Comparison of ENCODE assay signal across 8 cellular contexts in the genomic region with DNA sequence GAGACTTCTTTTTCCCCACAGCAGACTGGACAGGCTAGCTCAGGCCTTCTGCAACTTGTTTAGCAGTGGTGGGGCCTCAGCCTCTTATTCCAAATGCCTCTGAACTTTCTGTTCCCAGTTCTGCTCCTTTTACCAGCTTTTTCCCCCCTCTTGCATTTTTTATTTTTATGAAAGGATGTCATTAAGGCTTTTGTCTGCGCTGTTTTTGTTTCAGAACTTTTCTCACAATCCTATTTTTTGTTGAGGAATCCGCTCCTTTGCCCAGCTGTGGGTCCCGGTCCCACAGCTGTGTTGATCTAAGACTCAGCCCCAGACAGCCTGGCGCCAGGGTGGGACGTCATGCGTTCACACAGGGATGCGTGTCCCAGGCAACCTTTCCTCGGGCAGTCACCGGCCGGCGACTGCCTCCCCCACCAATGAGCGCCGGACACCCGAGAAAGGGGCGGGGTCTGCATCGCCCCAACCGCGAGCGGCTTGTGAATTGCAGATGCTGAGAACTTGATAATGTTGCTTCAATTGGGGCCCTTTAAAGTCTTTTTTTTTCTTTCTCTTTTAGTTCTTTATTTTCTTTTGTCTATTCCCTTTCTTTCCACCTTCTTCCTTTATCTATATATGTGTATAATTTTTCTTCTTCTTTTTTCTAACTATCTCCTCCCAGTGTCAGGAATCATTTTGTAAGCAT. TPM values are rescaled to one million over a fixed set of nuclear protein-coding genes. Genes with fewer than 3 reads are reported as not detected.
DNase-seq lines count a peak whose midpoint lies in the region; ATAC-seq and TF ChIP-seq lines count a peak whose summit lies in the region.

No MANE protein-coding gene starts in this region.

- CTCF ChIA-PET in AG04449 (lab: Yijun Ruan, JAX) = interaction anchor here (1.0 to 40.3 kb wide), 3 partner anchors 15 to 75 kb away, joined by 3 to 1485 read pairs (median 3); no protein-coding TSS in a partner anchor

- H3K27me3 Mint-ChIP-seq in activated T-cell treated with anti-CD3 and anti-CD28 coated beads, Interleukin-2, amount 50 U/mL, for 24 hours = peaks cover 6% of the 10 kb centered on the region
- H3K27me3 Mint-ChIP-seq in natural killer cell treated with Interleukin-12 subunit alpha and Interleukin-12 subunit beta and Interleukin-15 and Interleukin-18, amount 100 ng/mL, for 72 hours = peaks cover 47 to 71% of the 10 kb centered on the region in 2 donors

- ATAC-seq in natural killer cell treated with Interleukin-12 subunit alpha and Interleukin-12 subunit beta and Interleukin-15 and Interleukin-18, amount 100 ng/mL, for 72 hours = peak; percentile 37 to 61
- ATAC-seq in HG03280 (IDR thresholded peaks at IDR 0.05; ENCODE audit: unreplicated experiment) = no peak

- H3K4me3 ChIP-seq in AG04449 (ENCODE audit: low read depth, low read length) (peak overlapping the region; percentile 24), foreskin fibroblast (ENCODE audit: low read depth in 1 of 2, low read length in 2 of 2) (peak overlapping the region; percentile 1 to 19)

- peak; percentile 84 for DNase-seq in AG04449 (ENCODE audit: low read depth, low spot score)
- DNase-seq in GM19238 (ENCODE audit: insufficient read length, low spot score) = peak; percentile 68
- peak; percentile 98 for DNase-seq in NCI-H2196 (lab: John Stamatoyannopoulos, UW; ENCODE audit: unreplicated experiment)
- no peak for DNase-seq in activated T-cell treated with anti-CD3 and anti-CD28 coated beads, Interleukin-2, amount 50 U/mL, for 24 hours
- DNase-seq in foreskin fibroblast = peak; percentile 98 to 99
- DNase-seq in natural killer cell treated with Interleukin-12 subunit alpha and Interleukin-12 subunit beta and Interleukin-15 and Interleukin-18, amount 100 ng/mL, for 72 hours (ENCODE audit: low spot score) = no peak
- DNase-seq in activated effector memory CD4-positive, alpha-beta T cell treated with Interleukin-2 at 50 U/mL for 16 hours = no peak

- H3K4me3 Mint-ChIP-seq in activated T-cell treated with anti-CD3 and anti-CD28 coated beads, Interleukin-2, amount 50 U/mL, for 24 hours = peak overlapping the region; percentile 1
- no peak overlapping the region for H3K4me3 Mint-ChIP-seq in natural killer cell treated with Interleukin-12 subunit alpha and Interleukin-12 subunit beta and Interleukin-15 and Interleukin-18, amount 100 ng/mL, for 72 hours

- peaks cover 47% of the 10 kb centered on the region for H3K4me1 Mint-ChIP-seq in activated T-cell treated with anti-CD3 and anti-CD28 coated beads, Interleukin-2, amount 50 U/mL, for 24 hours (ENCODE audit: low read depth)
- peaks cover 34 to 40% of the 10 kb centered on the region in 2 donors for H3K4me1 Mint-ChIP-seq in natural killer cell treated with Interleukin-12 subunit alpha and Interleukin-12 subunit beta and Interleukin-15 and Interleukin-18, amount 100 ng/mL, for 72 hours (ENCODE audit: low read depth in 2 of 2)

- no peak overlapping the region for H3K27ac Mint-ChIP-seq in activated T-cell treated with anti-CD3 and anti-CD28 coated beads, Interleukin-2, amount 50 U/mL, for 24 hours
- H3K27ac Mint-ChIP-seq in natural killer cell treated with Interleukin-12 subunit alpha and Interleukin-12 subunit beta and Interleukin-15 and Interleukin-18, amount 100 ng/mL, for 72 hours = no peak overlapping the region

- H3K36me3 Mint-ChIP-seq in activated T-cell treated with anti-CD3 and anti-CD28 coated beads, Interleukin-2, amount 50 U/mL, for 24 hours (ENCODE audit: low read depth) = peaks cover 16% of the 10 kb centered on the region
- no peaks in the 10 kb centered on the region for H3K36me3 Mint-ChIP-seq in natural killer cell treated with Interleukin-12 subunit alpha and Interleukin-12 subunit beta and Interleukin-15 and Interleukin-18, amount 100 ng/mL, for 72 hours

- TF ChIP-seq CTCF in AG04449 (IDR thresholded peaks at IDR 0.05; ENCODE audit: insufficient read depth, low read length, missing control alignments) = no peak
- no peak for TF ChIP-seq CTCF in foreskin fibroblast (IDR thresholded peaks at IDR 0.05; ENCODE audit: low read depth, low read length)

- POLR2A ChIA-PET in AG04449 (lab: Yijun Ruan, JAX) = interaction anchor here (0.7 to 1.6 kb wide), 2 partner anchors 9 to 15 kb away, joined by 3 to 4 read pairs; no protein-coding TSS in a partner anchor

- H3K9me3 Mint-ChIP-seq in activated T-cell treated with anti-CD3 and anti-CD28 coated beads, Interleukin-2, amount 50 U/mL, for 24 hours = no peaks in the 10 kb centered on the region
- H3K9me3 Mint-ChIP-seq in natural killer cell treated with Interleukin-12 subunit alpha and Interleukin-12 subunit beta and Interleukin-15 and Interleukin-18, amount 100 ng/mL, for 72 hours = no peaks in the 10 kb centered on the region

RNA-seq across cellular contexts. Expression of gene ID3, which starts 3.0 kb away (rescaled TPM):
- total RNA-seq in natural killer cell treated with Interleukin-12 subunit alpha and Interleukin-12 subunit beta and Interleukin-15 and Interleukin-18, amount 100 ng/mL, for 72 hours = 1 to 10 TPM; 2.6 to 5.0 TPM

RNA-seq across cellular contexts. Expression of gene E2F2, which starts 31.2 kb away (rescaled TPM):
- 10 to 100 TPM; 10.7 to 15.5 TPM for total RNA-seq in natural killer cell treated with Interleukin-12 subunit alpha and Interleukin-12 subunit beta and Interleukin-15 and Interleukin-18, amount 100 ng/mL, for 72 hours

Comparison
In these comparisons a context has a peak if more than half of its experiments do, and no peak if none do; other contexts are left out.
1. DNase-seq: peak in AG04449 (single experiment), GM19238 (single experiment), NCI-H2196 (single experiment) and foreskin fibroblast (2 of 2); none in activated T-cell treated with anti-CD3 and anti-CD28 coated beads, Interleukin-2, amount 50 U/mL, for 24 hours (single experiment), natural killer cell treated with Interleukin-12 subunit alpha and Interleukin-12 subunit beta and Interleukin-15 and Interleukin-18, amount 100 ng/mL, for 72 hours (single experiment) and activated effector memory CD4-positive, alpha-beta T cell treated with Interleukin-2 at 50 U/mL for 16 hours (single experiment).